20 cellular contexts compared by ENCODE assay signal in the genomic region with DNA sequence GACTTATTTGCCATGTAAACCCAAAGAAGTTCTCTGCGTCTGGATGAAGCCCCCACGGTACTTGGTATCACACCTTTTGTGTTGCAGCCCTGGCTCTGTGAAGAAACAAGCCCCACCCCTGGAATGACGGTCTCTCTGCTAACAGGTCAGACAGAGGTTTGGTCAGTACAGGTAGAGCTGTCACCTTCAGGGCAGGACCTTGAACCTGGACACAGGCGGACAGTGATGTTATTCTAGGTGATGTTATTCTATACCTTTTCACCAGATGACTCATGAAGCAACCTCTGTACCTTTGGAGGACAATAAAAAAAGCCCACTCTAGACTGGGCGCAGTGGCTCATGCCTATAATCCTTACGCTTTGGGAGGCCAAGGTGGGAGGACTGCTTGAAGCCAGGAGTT. TPM values are rescaled to one million over a fixed set of nuclear protein-coding genes. Genes with fewer than 3 reads are reported as not detected.
DNase-seq lines count a peak whose midpoint lies in the region; ATAC-seq, FAIRE-seq and TF ChIP-seq lines count a peak whose summit lies in the region.
"Had no signal": no experiment of that assay in that cellular context is flagged by ENCODE, and none has a peak within 500 bp of the region (broad histone marks: within the 10 kb centered on the region; RNA-seq: fewer than 3 reads in every experiment).

No MANE protein-coding gene starts in this region.

- H3K4me1 ChIP-seq in small intestine (ENCODE audit: control insufficient read depth in 2 of 2, insufficient read depth in 1 of 2, low read depth in 1 of 2, low read length in 1 of 2) (no peaks in the 10 kb centered on the region), testis (no peaks in the 10 kb centered on the region)
- H3K4me1 ChIP-seq: HAP-1 had no signal

- H3K36me3 Mint-ChIP-seq in memory B cell = peaks cover 31% of the 10 kb centered on the region

- H3K27ac Mint-ChIP-seq in memory B cell = peak overlapping the region; percentile 24
- H3K27ac Mint-ChIP-seq: HFFc6 had no signal

- H3K27ac ChIP-seq in small intestine (ENCODE audit: low read depth in 1 of 2, low read length in 1 of 2) = no peak overlapping the region
- no peak overlapping the region for H3K27ac ChIP-seq in testis

- TF ChIP-seq POLR2A in testis (IDR thresholded peaks at IDR 0.05) = no peak

- ATAC-seq in left colon (peak; percentile 64), memory B cell (ENCODE audit: low read depth) (no peak)

- no peak overlapping the region for H3K4me3 ChIP-seq in small intestine (ENCODE audit: low read depth in 1 of 2, low read length in 2 of 2)
- H3K4me3 ChIP-seq in testis = no peak overlapping the region
- H3K4me3 ChIP-seq: HAP-1 had no signal

- H3K4me1 Mint-ChIP-seq in memory B cell = no peaks in the 10 kb centered on the region

- no peak for FAIRE-seq in small intestine (lab: Jason Lieb, UNC)
- FAIRE-seq: GM12892, H54 had no signal

- H3K4me3 Mint-ChIP-seq in memory B cell = no peak overlapping the region
- H3K4me3 Mint-ChIP-seq: CD4-positive, alpha-beta memory T cell; HFFc6 had no signal

- TF ChIP-seq CTCF in testis (IDR thresholded peaks at IDR 0.05) = no peak

- H3K27me3 ChIP-seq in small intestine (ENCODE audit: control insufficient read depth in 2 of 2, insufficient read depth in 2 of 2, low read length in 2 of 2) = no peaks in the 10 kb centered on the region
- H3K27me3 ChIP-seq in testis = no peaks in the 10 kb centered on the region

- no peaks in the 10 kb centered on the region for H3K9me3 ChIP-seq in small intestine (ENCODE audit: control insufficient read depth, low read depth)
- H3K9me3 ChIP-seq in testis = no peaks in the 10 kb centered on the region
- H3K9me3 ChIP-seq: HAP-1 had no signal

- WGBS in small intestine, 3 donors = 80 to 93% (median 90%) methylated on average over 6 of the region's 6 CpGs
- 91 to 92% methylated on average over 6 of the region's 6 CpGs for WGBS in testis, 2 donors

- H3K36me3 ChIP-seq in small intestine (ENCODE audit: control insufficient read depth in 2 of 2, insufficient read depth in 2 of 2, low read length in 2 of 2) (peaks cover 17 to 19% of the 10 kb centered on the region in 2 donors), testis (ENCODE audit: low read depth, missing control alignments) (no peaks in the 10 kb centered on the region)

- no peaks in the 10 kb centered on the region for H3K9me3 Mint-ChIP-seq in memory B cell
- H3K9me3 Mint-ChIP-seq: CD4-positive, alpha-beta memory T cell; HFFc6 had no signal

- H3K27me3 Mint-ChIP-seq in memory B cell = no peaks in the 10 kb centered on the region
- H3K27me3 Mint-ChIP-seq: CD4-positive, alpha-beta memory T cell had no signal

- DNase-seq in left colon = no peak
- no peak for DNase-seq in memory B cell (ENCODE audit: low spot score in 2 of 2)
- DNase-seq in small intestine = peak; percentile 38
- peak; percentile 9 for DNase-seq in testis
- DNase-seq in GF-D8 (lab: John Stamatoyannopoulos, UW) = no peak
- DNase-seq in NCI-H2107 treated with DMSO at 0.1 percent for 48 hours (lab: John Stamatoyannopoulos, UW; ENCODE audit: unreplicated experiment) = no peak
- no peak for DNase-seq in NCI-H1436 treated with DMSO at 0.1 percent for 48 hours (lab: John Stamatoyannopoulos, UW)
- DNase-seq: C1 segment of cervical spinal cord; Calu3; CD4-positive, alpha-beta memory T cell; COR-L47; DMS53; DMS79 treated with DMSO at 0.1 percent for 48 hours; GOT3; HFFc6 had no signal

- intact Hi-C loops in left colon (cut with DNase I, micrococcal nuclease) = no loop called here
- intact Hi-C loops in testis (cut with DNase I; ENCODE audit: low total_unique reads) = no loop called here

RNA-seq across cellular contexts. Expression of a gene that starts 11.0 kb away (rescaled TPM):
- total RNA-seq in left colon = 10 to 100 TPM; 54.2 to 78.4 TPM
- polyA plus RNA-seq in small intestine = 10 to 100 TPM; 18.1 to 47.1 (median 22.4) TPM
- total RNA-seq in testis = 10 to 100 TPM; 15.7 to 23.4 TPM
- polyA plus RNA-seq in testis (ENCODE audit: insufficient read depth, low read depth, low replicate concordance) = 16.8 TPM

RNA-seq across cellular contexts. Expression of a gene that starts 15.3 kb away (rescaled TPM):
- not detected for total RNA-seq in left colon
- under 1 TPM in 2 of 3 donors, not detected in 1; 0.81 to 0.84 TPM for polyA plus RNA-seq in small intestine
- total RNA-seq in testis = 10 to 100 TPM in 1 of 2 donors, 1 to 10 TPM in 1; 8.8 to 14.8 TPM
- polyA plus RNA-seq in testis (ENCODE audit: insufficient read depth, low read depth, low replicate concordance) = 3.0 TPM
- total RNA-seq: A673; CD4-positive, alpha-beta memory T cell had no signal
- polyA plus RNA-seq: BJ; CD4-positive, alpha-beta memory T cell had no signal

RNA-seq across cellular contexts. Expression of a gene that starts 45.4 kb away (rescaled TPM):
- 10 to 100 TPM; 40.3 to 44.0 TPM for total RNA-seq in left colon
- 10 to 100 TPM; 31.7 to 59.9 (median 42.7) TPM for polyA plus RNA-seq in small intestine
- total RNA-seq in testis = 10 to 100 TPM; 72.4 to 79.7 TPM
- 54.7 TPM for polyA plus RNA-seq in testis (ENCODE audit: insufficient read depth, low read depth, low replicate concordance)

RNA-seq across cellular contexts. Expression of a gene that starts 45.5 kb away (rescaled TPM):
- total RNA-seq in left colon (10 to 100 TPM; 22.1 to 28.2 TPM), testis (10 to 100 TPM; 60.3 to 67.1 TPM)
- polyA plus RNA-seq in small intestine (100 to 1,000 TPM; 157 to 458 (median 212) TPM), testis (ENCODE audit: insufficient read depth, low read depth, low replicate concordance) (73.4 TPM)

RNA-seq across cellular contexts. Expression of a gene that starts 51.6 kb away (rescaled TPM):
- total RNA-seq in left colon (10 to 100 TPM; 29.2 to 36.9 TPM), testis (100 to 1,000 TPM in 1 of 2 donors, 10 to 100 TPM in 1; 97.4 to 134 TPM)
- polyA plus RNA-seq in small intestine (10 to 100 TPM; 14.8 to 21.3 (median 15.1) TPM), testis (ENCODE audit: insufficient read depth, low read depth, low replicate concordance) (96.0 TPM)

Comparison
In these comparisons a context has a peak if more than half of its experiments do, and no peak if none do; other contexts are left out.
1. DNase-seq: peak in small intestine (single experiment) and testis (single experiment); none in left colon (0 of 2), memory B cell (0 of 2), GF-D8 (single experiment), NCI-H2107 treated with DMSO at 0.1 percent for 48 hours (single experiment) and NCI-H1436 treated with DMSO at 0.1 percent for 48 hours (single experiment).
2. RNA of a gene that starts 15.3 kb away (total RNA-seq): 8.8 to 14.8 TPM in testis; not detected in left colon; every median in the first group is over 4 times any median in the second.